11 cellular contexts compared by ENCODE assay signal in the genomic region with DNA sequence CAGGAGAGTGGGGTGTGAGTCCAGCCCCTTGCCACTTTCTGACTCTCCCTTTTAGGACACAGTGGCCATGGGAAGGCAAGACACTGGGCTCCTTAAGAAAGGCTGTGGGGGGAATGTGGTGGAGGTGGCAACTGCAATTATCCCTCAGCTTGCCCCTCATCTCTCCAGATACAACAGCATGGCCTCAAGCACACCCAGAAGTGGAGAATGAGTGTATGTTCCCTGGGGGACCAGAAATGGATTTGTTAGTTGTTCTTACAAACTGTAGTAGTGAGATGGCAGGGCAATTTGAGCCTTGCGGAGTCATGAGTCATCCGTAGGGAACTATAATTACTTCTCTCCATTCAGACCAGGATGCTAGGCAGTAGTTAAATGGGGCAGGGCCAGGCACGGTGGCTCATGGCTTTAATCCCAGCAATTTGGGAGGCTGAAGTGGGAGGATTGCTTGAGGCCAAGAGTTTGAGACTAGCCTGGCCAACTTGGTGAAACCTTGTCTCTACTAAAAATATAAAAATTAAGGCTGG. TPM values are rescaled to one million over a fixed set of nuclear protein-coding genes. Genes with fewer than 3 reads are reported as not detected.
DNase-seq lines count a peak whose midpoint lies in the region; ATAC-seq and TF ChIP-seq lines count a peak whose summit lies in the region.
"Had no signal": no experiment of that assay in that cellular context is flagged by ENCODE, and none has a peak within 500 bp of the region (broad histone marks: within the 10 kb centered on the region; RNA-seq: fewer than 3 reads in every experiment).

No MANE protein-coding gene starts in this region.

- H3K9me3 Mint-ChIP-seq in brain (no peaks in the 10 kb centered on the region), nephron progenitor cell (no peaks in the 10 kb centered on the region)

- TF ChIP-seq CTCF in brain (conservative IDR thresholded peaks at IDR 0.05) (no peak), nephron progenitor cell (IDR thresholded peaks at IDR 0.05) (no peak)

- peak; percentile 72 for DNase-seq in GM04503 (ENCODE audit: low read depth)
- DNase-seq in MV-4-11 (lab: John Stamatoyannopoulos, UW) = peak; percentile 81
- DNase-seq in nephron progenitor cell = no peak
- DNase-seq: activated T-cell treated with anti-CD3 and anti-CD28 coated beads, Interleukin-2, amount 50 U/mL, for 1 hour; nucleus accumbens; OCI-M1 had no signal

- ATAC-seq in GM18907 (IDR thresholded peaks at IDR 0.05; ENCODE audit: unreplicated experiment) (no peak), GM18861 (IDR thresholded peaks at IDR 0.05; ENCODE audit: unreplicated experiment) (no peak), HG03139 (IDR thresholded peaks at IDR 0.05; ENCODE audit: unreplicated experiment) (no peak), GM18868 (IDR thresholded peaks at IDR 0.05; ENCODE audit: unreplicated experiment) (no peak)

- peaks cover 28% of the 10 kb centered on the region for H3K4me1 Mint-ChIP-seq in brain
- peaks cover 43% of the 10 kb centered on the region for H3K4me1 Mint-ChIP-seq in nephron progenitor cell

- peak overlapping the region in 3 of 5 experiments; percentile 6 to 53 (median 13) for H3K27ac Mint-ChIP-seq in brain
- peak overlapping the region; percentile 65 for H3K27ac Mint-ChIP-seq in nephron progenitor cell

- no peaks in the 10 kb centered on the region for H3K36me3 Mint-ChIP-seq in brain
- H3K36me3 Mint-ChIP-seq in nephron progenitor cell (ENCODE audit: low read depth) = no peaks in the 10 kb centered on the region

- H3K27me3 Mint-ChIP-seq in brain (no peaks in the 10 kb centered on the region), nephron progenitor cell (ENCODE audit: low read depth, poor library complexity) (peaks cover 6% of the 10 kb centered on the region)

- no peak overlapping the region for H3K4me3 Mint-ChIP-seq in brain
- H3K4me3 Mint-ChIP-seq in nephron progenitor cell = no peak overlapping the region

RNA-seq across cellular contexts. Expression of a gene that starts 25.6 kb away (rescaled TPM):
- 1.8 TPM for polyA plus RNA-seq in brain (ENCODE audit: insufficient read depth, low read depth, low replicate concordance)

RNA-seq across cellular contexts. Expression of a gene that starts 41.1 kb away (rescaled TPM):
- 74.5 TPM for polyA plus RNA-seq in brain (ENCODE audit: insufficient read depth, low read depth, low replicate concordance)

RNA-seq across cellular contexts. Expression of a gene that starts 59.9 kb away (rescaled TPM):
- polyA plus RNA-seq in brain (ENCODE audit: insufficient read depth, low read depth, low replicate concordance) = 1.3 TPM
